ENCODE assay signal across 17 cellular contexts in the genomic region with DNA sequence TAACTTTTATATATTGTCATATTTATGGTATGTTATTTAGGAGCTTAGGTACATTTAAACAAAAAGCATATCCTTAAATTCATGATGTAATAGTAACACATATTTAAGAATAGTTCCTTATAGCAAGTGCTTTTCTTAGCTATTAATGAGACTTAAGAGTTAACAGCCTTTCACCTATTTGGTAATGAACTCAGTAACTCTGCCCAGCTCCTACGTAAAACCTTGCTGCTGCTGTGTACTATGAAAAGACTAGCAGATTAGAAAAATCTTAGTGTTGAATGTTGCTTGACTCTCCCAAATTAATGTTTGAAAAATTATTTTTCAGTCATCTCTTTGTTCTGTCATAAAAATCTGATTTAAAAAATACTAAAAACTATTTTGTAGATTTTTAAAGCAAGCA.
"Had no signal": no experiment of that assay in that cellular context is flagged by ENCODE, and none has a peak within 500 bp of the region (broad histone marks: within the 10 kb centered on the region; RNA-seq: fewer than 3 reads in every experiment).

No MANE protein-coding gene starts in this region.

- H3K27me3 ChIP-seq: ascending aorta, colonic mucosa had no signal

- H3K9me3 ChIP-seq: ascending aorta, colonic mucosa, prostate gland had no signal

- DNase-seq: activated CD4-positive, alpha-beta memory T cell treated with anti-CD3 and anti-CD28 coated beads for 36 hours; activated CD4-positive, alpha-beta T cell treated with anti-CD3 and anti-CD28 coated beads for 1 hour; activated gamma-delta T cell treated with Interleukin-2 at 50 U/mL for 16 hours; activated T-cell treated with anti-CD3 and anti-CD28 coated beads, Interleukin-2, amount 50 U/mL, for 48 hours; colonic mucosa; effector memory CD4-positive, alpha-beta T cell; immature natural killer cell; left cardiac atrium; occipital lobe; stimulated activated CD4-positive, alpha-beta T cell treated with anti-CD3 and anti-CD28 coated beads, Interleukin-4, amount 100 ng/mL, for 24 hours; stimulated activated naive CD8-positive, alpha-beta T cell treated with anti-CD3 and anti-CD28 coated beads, Interleukin-15, amount 100 ng/mL, for 72 hours had no signal

- H3K4me3 ChIP-seq: ascending aorta, colonic mucosa, prostate gland had no signal

- H3K27ac ChIP-seq: ascending aorta, colonic mucosa, epithelial cell of prostate, prostate gland had no signal

- H3K4me1 Mint-ChIP-seq: nephron had no signal

- H3K9me3 Mint-ChIP-seq: activated CD4-positive, alpha-beta memory T cell treated with anti-CD3 and anti-CD28 coated beads for 36 hours; immature natural killer cell; memory B cell; nephron; stimulated activated naive CD8-positive, alpha-beta T cell treated with anti-CD3 and anti-CD28 coated beads, Interleukin-15, amount 100 ng/mL, for 72 hours had no signal

- FAIRE-seq: urothelium cell line had no signal

- ATAC-seq: stimulated activated naive CD8-positive, alpha-beta T cell treated with anti-CD3 and anti-CD28 coated beads, Interleukin-15, amount 100 ng/mL, for 72 hours had no signal

- H3K4me1 ChIP-seq: ascending aorta, colonic mucosa, prostate gland had no signal

- H3K4me3 Mint-ChIP-seq: activated CD4-positive, alpha-beta memory T cell treated with anti-CD3 and anti-CD28 coated beads for 36 hours; immature natural killer cell; memory B cell; nephron had no signal

- H3K36me3 ChIP-seq: colonic mucosa had no signal

- H3K27ac Mint-ChIP-seq: activated CD4-positive, alpha-beta memory T cell treated with anti-CD3 and anti-CD28 coated beads for 36 hours; immature natural killer cell; memory B cell; nephron; stimulated activated naive CD8-positive, alpha-beta T cell treated with anti-CD3 and anti-CD28 coated beads, Interleukin-15, amount 100 ng/mL, for 72 hours had no signal

- H3K27me3 Mint-ChIP-seq: activated CD4-positive, alpha-beta memory T cell treated with anti-CD3 and anti-CD28 coated beads for 36 hours; memory B cell; stimulated activated naive CD8-positive, alpha-beta T cell treated with anti-CD3 and anti-CD28 coated beads, Interleukin-15, amount 100 ng/mL, for 72 hours had no signal
